ENCODE assay signal across 8 cellular contexts in genomic region chr19:19662344-19662743, GRCh38. TPM values are rescaled to one million over a fixed set of nuclear protein-coding genes. Genes with fewer than 3 reads are reported as not detected.
A peak's percentile ranks its signal among the peaks of the same experiment; 100 is the strongest.
DNase-seq lines count a peak whose midpoint lies in the region; ATAC-seq and TF ChIP-seq lines count a peak whose summit lies in the region.

No MANE protein-coding gene starts in this region.

- ATAC-seq in psoas muscle = no peak
- no peak for ATAC-seq in HG03378 (IDR thresholded peaks at IDR 0.05; ENCODE audit: unreplicated experiment)
- ATAC-seq in GM21576 (IDR thresholded peaks at IDR 0.05; ENCODE audit: unreplicated experiment) = no peak

- intact Hi-C loops in psoas muscle (cut with DNase I) = loop anchor here in 1 of 2 donors (5.0 kb wide), 1 partner anchor 115 kb away; no protein-coding TSS in a partner anchor

- WGBS in psoas muscle, 3 donors = 74 to 76% (median 75%) methylated on average over 8 of the region's 8 CpGs

- peak overlapping the region; percentile 77 for H3K4me2 ChIP-seq in fibroblast of lung (ENCODE audit: extremely low read depth, insufficient read depth, low read length)

- H3K4me3 ChIP-seq in GM06990 (replicated peaks; ENCODE audit: low read depth, low read length) = peak overlapping the region; percentile 96
- H3K4me3 ChIP-seq in SJCRH30 = peak overlapping the region; percentile 79
- H3K4me3 ChIP-seq in fibroblast of lung (replicated peaks in 1 of 4; ENCODE audit: control extremely low read depth in 1 of 4, insufficient read depth in 1 of 4, low read depth in 3 of 4, low read length in 4 of 4) = peak overlapping the region; percentile 70 to 98 (median 96)
- peak overlapping the region; percentile 99 for H3K4me3 ChIP-seq in psoas muscle

- H3K27me3 ChIP-seq in GM06990 (replicated peaks; ENCODE audit: control insufficient read depth, insufficient read depth, low read length) (no peaks in the 10 kb centered on the region), SJCRH30 (no peaks in the 10 kb centered on the region), fibroblast of lung (ENCODE audit: control insufficient read depth, insufficient read depth, low read length) (no peaks in the 10 kb centered on the region), psoas muscle (ENCODE audit: insufficient read depth in 3 of 3, low read length in 2 of 3) (no peaks in the 10 kb centered on the region)

- H3K36me3 ChIP-seq in GM06990 (ENCODE audit: control insufficient read depth, insufficient read depth, low read length) (peaks cover 21% of the 10 kb centered on the region), SJCRH30 (peaks cover 26% of the 10 kb centered on the region), fibroblast of lung (ENCODE audit: control insufficient read depth, insufficient read depth, low read length) (peaks cover 9% of the 10 kb centered on the region), psoas muscle (ENCODE audit: insufficient read depth in 1 of 2, low read depth in 1 of 2) (peaks cover 0 to 32% of the 10 kb centered on the region in 2 donors)

- H3K9me3 ChIP-seq in SJCRH30 (replicated peaks) = no peaks in the 10 kb centered on the region
- no peaks in the 10 kb centered on the region for H3K9me3 ChIP-seq in fibroblast of lung (ENCODE audit: control insufficient read depth, insufficient read depth, low read depth, low read length)
- H3K9me3 ChIP-seq in psoas muscle = no peaks in the 10 kb centered on the region

- no peak for DNase-seq in GM06990 (ENCODE audit: extremely low read depth, insufficient read length)
- no peak for DNase-seq in SJCRH30
- no peak for DNase-seq in fibroblast of lung (ENCODE audit: low read depth in 2 of 2)
- DNase-seq in psoas muscle = no peak
- no peak for DNase-seq in AG08396 (ENCODE audit: low spot score)
- no peak for DNase-seq in NCI-H1436 (lab: John Stamatoyannopoulos, UW)

- peaks cover 33% of the 10 kb centered on the region for H3K79me2 ChIP-seq in fibroblast of lung (ENCODE audit: control insufficient read depth, insufficient read depth, low read length)

- H2AFZ ChIP-seq in fibroblast of lung (ENCODE audit: low read length) = no peak overlapping the region

- H3K27ac ChIP-seq in SJCRH30 (peak overlapping the region; percentile 61), fibroblast of lung (ENCODE audit: insufficient read depth, low read length) (peak overlapping the region; percentile 98), psoas muscle (no peak overlapping the region)

- no peaks in the 10 kb centered on the region for H4K20me1 ChIP-seq in fibroblast of lung (ENCODE audit: control insufficient read depth, extremely low read depth, insufficient read depth, low read length)

- H3K4me1 ChIP-seq in SJCRH30 (peaks cover 3% of the 10 kb centered on the region; the same call in 1 of the 2 replicates), fibroblast of lung (ENCODE audit: control insufficient read depth, extremely low read depth, insufficient read depth, low read length) (peaks cover 4% of the 10 kb centered on the region), psoas muscle (peaks cover 14% of the 10 kb centered on the region)

- TF ChIP-seq CTCF in GM06990 (IDR thresholded peaks at IDR 0.05; ENCODE audit: insufficient read depth, low read length, poor library complexity, severe bottlenecking) = no peak
- TF ChIP-seq CTCF in fibroblast of lung (conservative IDR thresholded peaks at IDR 0.05 in 1 of 2, IDR thresholded peaks at IDR 0.05 in 1 of 2; ENCODE audit: low read depth in 1 of 2, low read length in 2 of 2) = no peak
- no peak for TF ChIP-seq CTCF in psoas muscle (IDR thresholded peaks at IDR 0.05)

- no peak overlapping the region for H3K9ac ChIP-seq in fibroblast of lung (ENCODE audit: insufficient read depth, low read length)

RNA-seq across cellular contexts. Expression of gene ATP13A1, which starts 1.1 kb away (rescaled TPM):
- total RNA-seq in SJCRH30 (2014; rRNA removed; shearing (Covaris generic)) = 28.8 and 29.3 TPM in 2 replicates
- total RNA-seq in fibroblast of lung (22.6 and 25.4 TPM in 2 replicates), psoas muscle (10 to 100 TPM; 17.5 to 27.5 (median 21.4) TPM)
- polyA plus RNA-seq in fibroblast of lung (8.5 and 16.8 TPM in 2 replicates), psoas muscle (10 to 100 TPM; 15.4 to 23.8 (median 20.6) TPM)
- polyA plus RNA-seq in fibroblast of lung (2012) = 19.7 and 32.6 TPM in 2 replicates
- 125 and 155 TPM in 2 replicates for polyA minus RNA-seq in fibroblast of lung (ENCODE audit: low replicate concordance)

RNA-seq across cellular contexts. Expression of gene ZNF101, which starts 6.3 kb away (rescaled TPM):
- total RNA-seq in SJCRH30 (2014; rRNA removed; shearing (Covaris generic)) = 17.9 and 19.5 TPM in 2 replicates
- total RNA-seq in fibroblast of lung (4.9 and 5.4 TPM in 2 replicates), psoas muscle (1 to 10 TPM; 1.5 to 3.1 (median 1.9) TPM)
- polyA plus RNA-seq in fibroblast of lung (4.4 and 5.7 TPM in 2 replicates), psoas muscle (1 to 10 TPM; 2.1 to 3.8 (median 2.5) TPM)
- 3.4 and 3.8 TPM in 2 replicates for polyA plus RNA-seq in fibroblast of lung (2012)
- 1.9 and 2.9 TPM in 2 replicates for polyA minus RNA-seq in fibroblast of lung (ENCODE audit: low replicate concordance)

RNA-seq across cellular contexts. Expression of gene GMIP, which starts 18.9 kb away (rescaled TPM):
- 3.2 and 4.6 TPM in 2 replicates for total RNA-seq in SJCRH30 (2014; rRNA removed; shearing (Covaris generic))
- total RNA-seq in fibroblast of lung = 2.1 and 5.3 TPM in 2 replicates
- 2.3 and 2.9 TPM in 2 replicates for polyA plus RNA-seq in fibroblast of lung
- polyA plus RNA-seq in fibroblast of lung (2012) = 6.0 and 7.8 TPM in 2 replicates
- polyA minus RNA-seq in fibroblast of lung (ENCODE audit: low replicate concordance) = 4.0 and 9.2 TPM in 2 replicates
- 1 to 10 TPM; 1.4 to 2.3 (median 1.8) TPM for total RNA-seq in psoas muscle
- 1 to 10 TPM in 1 of 3 donors, under 1 TPM in 2; 0.51 to 1.1 (median 0.83) TPM for polyA plus RNA-seq in psoas muscle

RNA-seq across cellular contexts. Expression of gene LPAR2, which starts 34.3 kb away (rescaled TPM):
- total RNA-seq in SJCRH30 (2014; rRNA removed; shearing (Covaris generic)) = 1.5 and 1.9 TPM in 2 replicates
- total RNA-seq in fibroblast of lung = 1.0 and 1.5 TPM in 2 replicates
- polyA plus RNA-seq in fibroblast of lung = 0.81 and 1.3 TPM in 2 replicates
- polyA plus RNA-seq in fibroblast of lung (2012) = 1.1 and 1.6 TPM in 2 replicates
- 12.0 and 15.0 TPM in 2 replicates for polyA minus RNA-seq in fibroblast of lung (ENCODE audit: low replicate concordance)
- total RNA-seq in psoas muscle = 1 to 10 TPM in 1 of 4 donors, under 1 TPM in 3; 0.42 to 1.5 (median 0.55) TPM
- under 1 TPM; 0.08 to 0.38 (median 0.27) TPM for polyA plus RNA-seq in psoas muscle

RNA-seq across cellular contexts. Expression of gene PBX4, which starts 43.9 kb away (rescaled TPM):
- total RNA-seq in SJCRH30 (2014; rRNA removed; shearing (Covaris generic)) = 3.6 and 3.7 TPM in 2 replicates
- total RNA-seq in fibroblast of lung (1.5 and 1.7 TPM in 2 replicates), psoas muscle (under 1 TPM in 1 of 4 donors, not detected in 3; 0.17 TPM)
- polyA plus RNA-seq in fibroblast of lung (0.39 and 1.2 TPM in 2 replicates), psoas muscle (under 1 TPM in 2 of 3 donors, not detected in 1; 0.06 to 0.08 TPM)
- 0.27 and 1.3 TPM in 2 replicates for polyA plus RNA-seq in fibroblast of lung (2012)
- 3.3 TPM in 1 of 2 replicates, not detected in the other for polyA minus RNA-seq in fibroblast of lung (ENCODE audit: low replicate concordance)
